ENCODE assay signal across 1 cellular context in the genomic region with DNA sequence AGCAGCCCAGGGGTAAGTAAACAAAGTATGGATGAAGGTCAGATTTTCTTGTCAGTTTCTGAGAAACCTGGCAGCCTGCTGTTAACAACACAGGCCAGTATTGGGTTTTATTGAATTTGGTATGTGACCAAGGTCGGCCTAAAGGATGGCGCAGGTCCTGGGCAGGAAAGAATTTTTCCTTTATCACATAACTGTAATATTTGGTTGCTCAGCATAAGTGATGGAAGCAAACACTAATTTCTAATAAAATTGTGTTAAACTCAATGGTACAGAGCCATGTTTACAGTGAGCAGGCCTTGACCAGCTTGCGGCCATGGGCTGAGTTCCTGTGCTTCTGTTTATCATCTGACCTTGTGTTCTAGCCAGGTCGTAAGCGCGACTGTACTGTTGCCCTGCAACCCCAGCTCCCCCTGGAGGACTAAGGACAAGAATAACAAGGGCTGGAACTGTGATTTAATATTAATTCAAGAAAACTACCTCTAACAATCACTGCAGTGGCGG.
TF ChIP-seq lines count a peak whose summit lies in the region.

No MANE protein-coding gene starts in this region.

TF ChIP-seq in K562, 482 proteins besides CTCF, POLR2A, EP300 and RAD21 (continues in another document):
- TF ChIP-seq NCOA4 (IDR thresholded peaks at IDR 0.05; ENCODE audit: partially characterized antibody) (no peak), RCOR1 (IDR thresholded peaks at IDR 0.05; ENCODE audit: borderline replicate concordance in 1 of 2, low read depth in 2 of 2, low read length in 2 of 2) (peak in 1 of 2 experiments; percentile 85; a peak in 3 of 4 replicates), SRF (CRISPR knock-in tag; IDR thresholded peaks at IDR 0.05) (no peak), HDAC1 (IDR thresholded peaks at IDR 0.05) (peak in 1 of 2 experiments; percentile 27; a peak in 1 of 4 replicates), ZNF224 (CRISPR knock-in tag; IDR thresholded peaks at IDR 0.05) (no peak), FOXK2 (conservative IDR thresholded peaks at IDR 0.05 in 1 of 2, IDR thresholded peaks at IDR 0.05 in 1 of 2; ENCODE audit: low read depth in 2 of 2) (peak; percentile 40 to 71; a peak in 3 of 4 replicates), SUPT5H (IDR thresholded peaks at IDR 0.05) (no peak), PHF21A (IDR thresholded peaks at IDR 0.05; ENCODE audit: borderline replicate concordance, low read depth) (peak; percentile 74; the same call in 1 of the 2 replicates), XRCC3 (IDR thresholded peaks at IDR 0.05) (no peak), PTRF (tag; IDR thresholded peaks at IDR 0.05) (no peak), STAG1 (CRISPR knock-in tag; IDR thresholded peaks at IDR 0.05; ENCODE audit: borderline replicate concordance) (peak; percentile 22; the same call in 1 of the 2 replicates), MTA2 (IDR thresholded peaks at IDR 0.05; ENCODE audit: low read depth) (no peak), SOX6 (IDR thresholded peaks at IDR 0.05) (no peak), TCF3 (CRISPR knock-in tag; IDR thresholded peaks at IDR 0.05) (no peak), CCAR2 (IDR thresholded peaks at IDR 0.05; ENCODE audit: low read depth, low read length) (no peak), ESRRA (IDR thresholded peaks at IDR 0.05; ENCODE audit: borderline replicate concordance, low read depth) (peak; percentile 93), PML (IDR thresholded peaks at IDR 0.05; ENCODE audit: low read length) (no peak), CEBPG (CRISPR knock-in tag; IDR thresholded peaks at IDR 0.05) (no peak), CEBPG (tag; conservative IDR thresholded peaks at IDR 0.05 in 1 of 2, IDR thresholded peaks at IDR 0.05 in 1 of 2) (no peak), KLF13 (tag; IDR thresholded peaks at IDR 0.05; ENCODE audit: borderline replicate concordance, low read depth) (no peak), CBX3 (IDR thresholded peaks at IDR 0.05; ENCODE audit: borderline replicate concordance in 1 of 2, low read length in 2 of 2) (no peak), NR2C2 (CRISPR knock-in tag; IDR thresholded peaks at IDR 0.05) (no peak), NR2C2 (tag; IDR thresholded peaks at IDR 0.05) (peak; percentile 16; the same call in 1 of the 2 replicates), KDM1A (IDR thresholded peaks at IDR 0.05) (peak; percentile 51 to 61), MYC (IDR thresholded peaks at IDR 0.05; ENCODE audit: low read depth, low read length) (no peak), MYC (CRISPR knock-in tag; IDR thresholded peaks at IDR 0.05; ENCODE audit: borderline replicate concordance, low read depth) (no peak), ILF3 (IDR thresholded peaks at IDR 0.05; ENCODE audit: borderline replicate concordance) (no peak), TEAD2 (tag; IDR thresholded peaks at IDR 0.05) (no peak)
- TF ChIP-seq, protein P1, sequence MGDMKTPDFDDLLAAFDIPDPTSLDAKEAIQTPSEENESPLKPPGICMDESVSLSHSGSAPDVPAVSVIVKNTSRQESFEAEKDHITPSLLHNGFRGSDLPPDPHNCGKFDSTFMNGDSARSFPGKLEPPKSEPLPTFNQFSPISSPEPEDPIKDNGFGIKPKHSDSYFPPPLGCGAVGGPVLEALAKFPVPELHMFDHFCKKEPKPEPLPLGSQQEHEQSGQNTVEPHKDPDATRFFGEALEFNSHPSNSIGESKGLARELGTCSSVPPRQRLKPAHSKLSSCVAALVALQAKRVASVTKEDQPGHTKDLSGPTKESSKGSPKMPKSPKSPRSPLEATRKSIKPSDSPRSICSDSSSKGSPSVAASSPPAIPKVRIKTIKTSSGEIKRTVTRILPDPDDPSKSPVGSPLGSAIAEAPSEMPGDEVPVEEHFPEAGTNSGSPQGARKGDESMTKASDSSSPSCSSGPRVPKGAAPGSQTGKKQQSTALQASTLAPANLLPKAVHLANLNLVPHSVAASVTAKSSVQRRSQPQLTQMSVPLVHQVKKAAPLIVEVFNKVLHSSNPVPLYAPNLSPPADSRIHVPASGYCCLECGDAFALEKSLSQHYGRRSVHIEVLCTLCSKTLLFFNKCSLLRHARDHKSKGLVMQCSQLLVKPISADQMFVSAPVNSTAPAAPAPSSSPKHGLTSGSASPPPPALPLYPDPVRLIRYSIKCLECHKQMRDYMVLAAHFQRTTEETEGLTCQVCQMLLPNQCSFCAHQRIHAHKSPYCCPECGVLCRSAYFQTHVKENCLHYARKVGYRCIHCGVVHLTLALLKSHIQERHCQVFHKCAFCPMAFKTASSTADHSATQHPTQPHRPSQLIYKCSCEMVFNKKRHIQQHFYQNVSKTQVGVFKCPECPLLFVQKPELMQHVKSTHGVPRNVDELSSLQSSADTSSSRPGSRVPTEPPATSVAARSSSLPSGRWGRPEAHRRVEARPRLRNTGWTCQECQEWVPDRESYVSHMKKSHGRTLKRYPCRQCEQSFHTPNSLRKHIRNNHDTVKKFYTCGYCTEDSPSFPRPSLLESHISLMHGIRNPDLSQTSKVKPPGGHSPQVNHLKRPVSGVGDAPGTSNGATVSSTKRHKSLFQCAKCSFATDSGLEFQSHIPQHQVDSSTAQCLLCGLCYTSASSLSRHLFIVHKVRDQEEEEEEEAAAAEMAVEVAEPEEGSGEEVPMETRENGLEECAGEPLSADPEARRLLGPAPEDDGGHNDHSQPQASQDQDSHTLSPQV (IDR thresholded peaks at IDR 0.05): peak; percentile 30; the same call in 1 of the 2 replicates
- TF ChIP-seq, protein P2, sequence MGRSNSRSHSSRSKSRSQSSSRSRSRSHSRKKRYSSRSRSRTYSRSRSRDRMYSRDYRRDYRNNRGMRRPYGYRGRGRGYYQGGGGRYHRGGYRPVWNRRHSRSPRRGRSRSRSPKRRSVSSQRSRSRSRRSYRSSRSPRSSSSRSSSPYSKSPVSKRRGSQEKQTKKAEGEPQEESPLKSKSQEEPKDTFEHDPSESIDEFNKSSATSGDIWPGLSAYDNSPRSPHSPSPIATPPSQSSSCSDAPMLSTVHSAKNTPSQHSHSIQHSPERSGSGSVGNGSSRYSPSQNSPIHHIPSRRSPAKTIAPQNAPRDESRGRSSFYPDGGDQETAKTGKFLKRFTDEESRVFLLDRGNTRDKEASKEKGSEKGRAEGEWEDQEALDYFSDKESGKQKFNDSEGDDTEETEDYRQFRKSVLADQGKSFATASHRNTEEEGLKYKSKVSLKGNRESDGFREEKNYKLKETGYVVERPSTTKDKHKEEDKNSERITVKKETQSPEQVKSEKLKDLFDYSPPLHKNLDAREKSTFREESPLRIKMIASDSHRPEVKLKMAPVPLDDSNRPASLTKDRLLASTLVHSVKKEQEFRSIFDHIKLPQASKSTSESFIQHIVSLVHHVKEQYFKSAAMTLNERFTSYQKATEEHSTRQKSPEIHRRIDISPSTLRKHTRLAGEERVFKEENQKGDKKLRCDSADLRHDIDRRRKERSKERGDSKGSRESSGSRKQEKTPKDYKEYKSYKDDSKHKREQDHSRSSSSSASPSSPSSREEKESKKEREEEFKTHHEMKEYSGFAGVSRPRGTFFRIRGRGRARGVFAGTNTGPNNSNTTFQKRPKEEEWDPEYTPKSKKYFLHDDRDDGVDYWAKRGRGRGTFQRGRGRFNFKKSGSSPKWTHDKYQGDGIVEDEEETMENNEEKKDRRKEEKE (IDR thresholded peaks at IDR 0.05; ENCODE audit: borderline replicate concordance in 1 of 2, control insufficient read depth in 1 of 2, low read depth in 2 of 2, low read length in 1 of 2): no peak
- TF ChIP-seq, protein P3, sequence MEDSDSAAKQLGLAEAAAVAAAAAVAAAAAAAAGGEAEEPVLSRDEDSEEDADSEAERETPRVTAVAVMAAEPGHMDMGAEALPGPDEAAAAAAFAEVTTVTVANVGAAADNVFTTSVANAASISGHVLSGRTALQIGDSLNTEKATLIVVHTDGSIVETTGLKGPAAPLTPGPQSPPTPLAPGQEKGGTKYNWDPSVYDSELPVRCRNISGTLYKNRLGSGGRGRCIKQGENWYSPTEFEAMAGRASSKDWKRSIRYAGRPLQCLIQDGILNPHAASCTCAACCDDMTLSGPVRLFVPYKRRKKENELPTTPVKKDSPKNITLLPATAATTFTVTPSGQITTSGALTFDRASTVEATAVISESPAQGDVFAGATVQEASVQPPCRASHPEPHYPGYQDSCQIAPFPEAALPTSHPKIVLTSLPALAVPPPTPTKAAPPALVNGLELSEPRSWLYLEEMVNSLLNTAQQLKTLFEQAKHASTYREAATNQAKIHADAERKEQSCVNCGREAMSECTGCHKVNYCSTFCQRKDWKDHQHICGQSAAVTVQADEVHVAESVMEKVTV (CRISPR knock-in tag; IDR thresholded peaks at IDR 0.05): peak; percentile 47; the same call in 1 of the 2 replicates
- TF ChIP-seq, protein P4, sequence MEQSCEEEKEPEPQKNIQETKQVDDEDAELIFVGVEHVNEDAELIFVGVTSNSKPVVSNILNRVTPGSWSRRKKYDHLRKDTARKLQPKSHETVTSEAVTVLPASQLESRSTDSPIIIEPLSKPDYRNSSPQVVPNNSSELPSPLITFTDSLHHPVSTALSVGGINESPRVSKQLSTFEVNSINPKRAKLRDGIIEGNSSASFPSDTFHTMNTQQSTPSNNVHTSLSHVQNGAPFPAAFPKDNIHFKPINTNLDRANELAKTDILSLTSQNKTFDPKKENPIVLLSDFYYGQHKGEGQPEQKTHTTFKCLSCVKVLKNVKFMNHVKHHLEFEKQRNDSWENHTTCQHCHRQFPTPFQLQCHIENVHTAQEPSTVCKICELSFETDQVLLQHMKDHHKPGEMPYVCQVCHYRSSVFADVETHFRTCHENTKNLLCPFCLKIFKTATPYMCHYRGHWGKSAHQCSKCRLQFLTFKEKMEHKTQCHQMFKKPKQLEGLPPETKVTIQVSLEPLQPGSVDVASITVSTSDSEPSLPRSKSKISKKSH (CRISPR knock-in tag; IDR thresholded peaks at IDR 0.05): no peak
- TF ChIP-seq, protein P5, sequence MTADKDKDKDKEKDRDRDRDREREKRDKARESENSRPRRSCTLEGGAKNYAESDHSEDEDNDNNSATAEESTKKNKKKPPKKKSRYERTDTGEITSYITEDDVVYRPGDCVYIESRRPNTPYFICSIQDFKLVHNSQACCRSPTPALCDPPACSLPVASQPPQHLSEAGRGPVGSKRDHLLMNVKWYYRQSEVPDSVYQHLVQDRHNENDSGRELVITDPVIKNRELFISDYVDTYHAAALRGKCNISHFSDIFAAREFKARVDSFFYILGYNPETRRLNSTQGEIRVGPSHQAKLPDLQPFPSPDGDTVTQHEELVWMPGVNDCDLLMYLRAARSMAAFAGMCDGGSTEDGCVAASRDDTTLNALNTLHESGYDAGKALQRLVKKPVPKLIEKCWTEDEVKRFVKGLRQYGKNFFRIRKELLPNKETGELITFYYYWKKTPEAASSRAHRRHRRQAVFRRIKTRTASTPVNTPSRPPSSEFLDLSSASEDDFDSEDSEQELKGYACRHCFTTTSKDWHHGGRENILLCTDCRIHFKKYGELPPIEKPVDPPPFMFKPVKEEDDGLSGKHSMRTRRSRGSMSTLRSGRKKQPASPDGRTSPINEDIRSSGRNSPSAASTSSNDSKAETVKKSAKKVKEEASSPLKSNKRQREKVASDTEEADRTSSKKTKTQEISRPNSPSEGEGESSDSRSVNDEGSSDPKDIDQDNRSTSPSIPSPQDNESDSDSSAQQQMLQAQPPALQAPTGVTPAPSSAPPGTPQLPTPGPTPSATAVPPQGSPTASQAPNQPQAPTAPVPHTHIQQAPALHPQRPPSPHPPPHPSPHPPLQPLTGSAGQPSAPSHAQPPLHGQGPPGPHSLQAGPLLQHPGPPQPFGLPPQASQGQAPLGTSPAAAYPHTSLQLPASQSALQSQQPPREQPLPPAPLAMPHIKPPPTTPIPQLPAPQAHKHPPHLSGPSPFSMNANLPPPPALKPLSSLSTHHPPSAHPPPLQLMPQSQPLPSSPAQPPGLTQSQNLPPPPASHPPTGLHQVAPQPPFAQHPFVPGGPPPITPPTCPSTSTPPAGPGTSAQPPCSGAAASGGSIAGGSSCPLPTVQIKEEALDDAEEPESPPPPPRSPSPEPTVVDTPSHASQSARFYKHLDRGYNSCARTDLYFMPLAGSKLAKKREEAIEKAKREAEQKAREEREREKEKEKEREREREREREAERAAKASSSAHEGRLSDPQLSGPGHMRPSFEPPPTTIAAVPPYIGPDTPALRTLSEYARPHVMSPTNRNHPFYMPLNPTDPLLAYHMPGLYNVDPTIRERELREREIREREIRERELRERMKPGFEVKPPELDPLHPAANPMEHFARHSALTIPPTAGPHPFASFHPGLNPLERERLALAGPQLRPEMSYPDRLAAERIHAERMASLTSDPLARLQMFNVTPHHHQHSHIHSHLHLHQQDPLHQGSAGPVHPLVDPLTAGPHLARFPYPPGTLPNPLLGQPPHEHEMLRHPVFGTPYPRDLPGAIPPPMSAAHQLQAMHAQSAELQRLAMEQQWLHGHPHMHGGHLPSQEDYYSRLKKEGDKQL (CRISPR knock-in tag; IDR thresholded peaks at IDR 0.05; ENCODE audit: borderline replicate concordance): no peak
- TF ChIP-seq, protein P6, sequence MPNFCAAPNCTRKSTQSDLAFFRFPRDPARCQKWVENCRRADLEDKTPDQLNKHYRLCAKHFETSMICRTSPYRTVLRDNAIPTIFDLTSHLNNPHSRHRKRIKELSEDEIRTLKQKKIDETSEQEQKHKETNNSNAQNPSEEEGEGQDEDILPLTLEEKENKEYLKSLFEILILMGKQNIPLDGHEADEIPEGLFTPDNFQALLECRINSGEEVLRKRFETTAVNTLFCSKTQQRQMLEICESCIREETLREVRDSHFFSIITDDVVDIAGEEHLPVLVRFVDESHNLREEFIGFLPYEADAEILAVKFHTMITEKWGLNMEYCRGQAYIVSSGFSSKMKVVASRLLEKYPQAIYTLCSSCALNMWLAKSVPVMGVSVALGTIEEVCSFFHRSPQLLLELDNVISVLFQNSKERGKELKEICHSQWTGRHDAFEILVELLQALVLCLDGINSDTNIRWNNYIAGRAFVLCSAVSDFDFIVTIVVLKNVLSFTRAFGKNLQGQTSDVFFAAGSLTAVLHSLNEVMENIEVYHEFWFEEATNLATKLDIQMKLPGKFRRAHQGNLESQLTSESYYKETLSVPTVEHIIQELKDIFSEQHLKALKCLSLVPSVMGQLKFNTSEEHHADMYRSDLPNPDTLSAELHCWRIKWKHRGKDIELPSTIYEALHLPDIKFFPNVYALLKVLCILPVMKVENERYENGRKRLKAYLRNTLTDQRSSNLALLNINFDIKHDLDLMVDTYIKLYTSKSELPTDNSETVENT (CRISPR knock-in tag; IDR thresholded peaks at IDR 0.05): no peak
- TF ChIP-seq, protein P7, sequence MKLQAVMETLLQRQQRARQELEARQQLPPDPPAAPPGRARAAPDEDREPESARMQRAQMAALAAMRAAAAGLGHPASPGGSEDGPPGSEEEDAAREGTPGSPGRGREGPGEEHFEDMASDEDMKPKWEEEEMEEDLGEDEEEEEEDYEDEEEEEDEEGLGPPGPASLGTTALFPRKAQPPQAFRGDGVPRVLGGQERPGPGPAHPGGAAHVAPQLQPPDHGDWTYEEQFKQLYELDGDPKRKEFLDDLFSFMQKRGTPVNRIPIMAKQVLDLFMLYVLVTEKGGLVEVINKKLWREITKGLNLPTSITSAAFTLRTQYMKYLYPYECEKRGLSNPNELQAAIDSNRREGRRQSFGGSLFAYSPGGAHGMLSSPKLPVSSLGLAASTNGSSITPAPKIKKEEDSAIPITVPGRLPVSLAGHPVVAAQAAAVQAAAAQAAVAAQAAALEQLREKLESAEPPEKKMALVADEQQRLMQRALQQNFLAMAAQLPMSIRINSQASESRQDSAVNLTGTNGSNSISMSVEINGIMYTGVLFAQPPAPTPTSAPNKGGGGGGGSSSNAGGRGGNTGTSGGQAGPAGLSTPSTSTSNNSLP (IDR thresholded peaks at IDR 0.05; ENCODE audit: borderline replicate concordance, low read depth, low read length): peak; percentile 30; the same call in 1 of the 2 replicates
